In genomic region chr14:64935508-64935907, GRCh38 we compare ENCODE assay signal across 1 cellular context.
TF ChIP-seq lines count a peak whose summit lies in the region.

No MANE protein-coding gene starts in this region.

TF ChIP-seq in GM12878, 131 proteins besides CTCF, POLR2A, EP300 and RAD21:
- TF ChIP-seq EZH2 (IDR thresholded peaks at IDR 0.05; ENCODE audit: borderline replicate concordance, control insufficient read depth, low read depth, low read length) (no peak), TAF1 (IDR thresholded peaks at IDR 0.05; ENCODE audit: borderline replicate concordance, low read depth, low read length) (no peak), ZBTB40 (IDR thresholded peaks at IDR 0.05; ENCODE audit: borderline replicate concordance) (no peak), ZNF384 (IDR thresholded peaks at IDR 0.05; ENCODE audit: borderline replicate concordance, low read depth, low read length) (no peak), SUZ12 (IDR thresholded peaks at IDR 0.05; ENCODE audit: unreplicated experiment) (no peak), LARP7 (IDR thresholded peaks at IDR 0.05) (no peak), HDGF (IDR thresholded peaks at IDR 0.05) (no peak), MAX (IDR thresholded peaks at IDR 0.05; ENCODE audit: low read depth, low read length) (no peak)
- TF ChIP-seq, protein P1, sequence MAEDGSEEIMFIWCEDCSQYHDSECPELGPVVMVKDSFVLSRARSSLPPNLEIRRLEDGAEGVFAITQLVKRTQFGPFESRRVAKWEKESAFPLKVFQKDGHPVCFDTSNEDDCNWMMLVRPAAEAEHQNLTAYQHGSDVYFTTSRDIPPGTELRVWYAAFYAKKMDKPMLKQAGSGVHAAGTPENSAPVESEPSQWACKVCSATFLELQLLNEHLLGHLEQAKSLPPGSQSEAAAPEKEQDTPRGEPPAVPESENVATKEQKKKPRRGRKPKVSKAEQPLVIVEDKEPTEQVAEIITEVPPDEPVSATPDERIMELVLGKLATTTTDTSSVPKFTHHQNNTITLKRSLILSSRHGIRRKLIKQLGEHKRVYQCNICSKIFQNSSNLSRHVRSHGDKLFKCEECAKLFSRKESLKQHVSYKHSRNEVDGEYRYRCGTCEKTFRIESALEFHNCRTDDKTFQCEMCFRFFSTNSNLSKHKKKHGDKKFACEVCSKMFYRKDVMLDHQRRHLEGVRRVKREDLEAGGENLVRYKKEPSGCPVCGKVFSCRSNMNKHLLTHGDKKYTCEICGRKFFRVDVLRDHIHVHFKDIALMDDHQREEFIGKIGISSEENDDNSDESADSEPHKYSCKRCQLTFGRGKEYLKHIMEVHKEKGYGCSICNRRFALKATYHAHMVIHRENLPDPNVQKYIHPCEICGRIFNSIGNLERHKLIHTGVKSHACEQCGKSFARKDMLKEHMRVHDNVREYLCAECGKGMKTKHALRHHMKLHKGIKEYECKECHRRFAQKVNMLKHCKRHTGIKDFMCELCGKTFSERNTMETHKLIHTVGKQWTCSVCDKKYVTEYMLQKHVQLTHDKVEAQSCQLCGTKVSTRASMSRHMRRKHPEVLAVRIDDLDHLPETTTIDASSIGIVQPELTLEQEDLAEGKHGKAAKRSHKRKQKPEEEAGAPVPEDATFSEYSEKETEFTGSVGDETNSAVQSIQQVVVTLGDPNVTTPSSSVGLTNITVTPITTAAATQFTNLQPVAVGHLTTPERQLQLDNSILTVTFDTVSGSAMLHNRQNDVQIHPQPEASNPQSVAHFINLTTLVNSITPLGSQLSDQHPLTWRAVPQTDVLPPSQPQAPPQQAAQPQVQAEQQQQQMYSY (CRISPR knock-in tag; IDR thresholded peaks at IDR 0.05) = no peak
TF ChIP-seq in GM12878: peak in this region for 0.
